13 cellular contexts compared by ENCODE assay signal in the genomic region with DNA sequence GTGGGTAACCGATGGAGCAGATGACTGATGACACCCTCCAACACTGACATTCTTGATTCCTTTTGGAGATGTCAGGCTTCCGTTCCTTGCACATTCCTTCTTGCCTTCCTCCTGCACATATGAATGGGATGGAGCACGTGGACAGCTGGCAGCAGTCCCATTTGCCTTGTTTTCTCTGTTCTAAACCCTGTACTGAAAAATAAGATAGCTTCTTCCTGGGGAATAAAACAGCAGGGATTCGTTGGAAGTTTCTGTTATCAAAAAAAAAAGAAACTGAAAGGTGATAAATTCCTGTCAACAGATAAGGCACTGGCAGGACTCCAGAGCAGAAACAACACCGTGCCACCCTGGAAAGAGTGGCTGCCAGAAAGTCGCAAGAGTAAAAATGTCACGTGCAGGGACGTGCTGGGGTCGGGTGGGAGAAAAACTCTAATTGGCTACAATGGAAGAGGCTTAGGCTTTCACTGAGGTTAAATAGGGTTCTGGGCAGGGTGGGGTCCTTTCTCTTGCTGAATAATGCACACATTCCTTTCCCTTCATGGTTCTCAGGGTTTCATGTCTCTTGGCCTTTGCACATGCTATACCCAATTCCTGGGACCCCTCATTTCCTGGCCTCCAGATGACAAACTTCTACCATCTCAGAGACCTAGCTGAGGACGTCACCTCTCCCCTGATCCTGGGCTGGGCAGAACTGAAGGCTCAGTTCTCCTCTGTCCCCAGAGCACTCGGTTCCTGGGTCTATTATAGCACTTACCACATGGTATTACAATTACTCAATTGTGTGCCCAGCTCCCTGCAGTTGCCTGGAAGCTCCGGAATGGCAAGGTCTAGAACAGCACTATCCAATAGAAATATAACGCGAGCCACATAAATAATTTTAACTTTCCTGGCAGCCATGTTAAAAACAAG. TPM values are rescaled to one million over a fixed set of nuclear protein-coding genes. Genes with fewer than 3 reads are reported as not detected.
DNase-seq lines count a peak whose midpoint lies in the region; ATAC-seq and TF ChIP-seq lines count a peak whose summit lies in the region.
"Had no signal": no experiment of that assay in that cellular context is flagged by ENCODE, and none has a peak within 500 bp of the region (broad histone marks: within the 10 kb centered on the region; RNA-seq: fewer than 3 reads in every experiment).

No MANE protein-coding gene starts in this region.

- no peak overlapping the region for H2AK5ac ChIP-seq in mesendoderm (ENCODE audit: low read length)

- H3K4me3 ChIP-seq in endodermal cell (ENCODE audit: low read length) (no peak overlapping the region), mesendoderm (ENCODE audit: low read length) (no peak overlapping the region)
- H3K4me3 ChIP-seq: sigmoid colon, upper lobe of left lung had no signal

- intact Hi-C loops in Right ventricle myocardium inferior (cut with DNase I) (loop anchor here (5.0 to 10.0 kb wide), 2 partner anchors 159 to 443 kb away; a partner anchor contains a TSS), cardiac septum (cut with DNase I) (loop anchor here (5.0 to 10.0 kb wide), 2 partner anchors 159 to 178 kb away; a partner anchor contains a TSS)

- no peak overlapping the region for H3K4me2 ChIP-seq in mesendoderm (ENCODE audit: low read length)

- no peaks in the 10 kb centered on the region for H3K36me3 ChIP-seq in endodermal cell (ENCODE audit: control insufficient read depth, insufficient read depth, low read length)
- no peaks in the 10 kb centered on the region for H3K36me3 ChIP-seq in mesendoderm (ENCODE audit: control insufficient read depth, insufficient read depth, low read length)
- H3K36me3 ChIP-seq: sigmoid colon, upper lobe of left lung had no signal

- H3K9me3 ChIP-seq in endodermal cell (ENCODE audit: control insufficient read depth, low read length), result no peaks in the 10 kb centered on the region
- H3K9me3 ChIP-seq: sigmoid colon, upper lobe of left lung had no signal

- no peak overlapping the region for H3K27ac Mint-ChIP-seq in endodermal cell

- H3K9ac ChIP-seq in endodermal cell (ENCODE audit: extremely low read depth, low read length, poor library complexity, severe bottlenecking), result no peak overlapping the region
- H3K9ac ChIP-seq in mesendoderm (ENCODE audit: low read length), result no peak overlapping the region

- H3K4me1 Mint-ChIP-seq in endodermal cell, result peaks cover 45% of the 10 kb centered on the region

- H3K9me3 Mint-ChIP-seq in endodermal cell, result no peaks in the 10 kb centered on the region

- H4K8ac ChIP-seq in mesendoderm (ENCODE audit: low read depth, low read length), result no peak overlapping the region

- H3K23ac ChIP-seq in mesendoderm (ENCODE audit: low read length), result no peak overlapping the region

- H3K27me3 ChIP-seq in endodermal cell (ENCODE audit: control insufficient read depth, insufficient read depth, low read length, poor library complexity, severe bottlenecking) (no peaks in the 10 kb centered on the region), mesendoderm (ENCODE audit: insufficient read depth, low read length, poor library complexity) (no peaks in the 10 kb centered on the region)
- H3K27me3 ChIP-seq: sigmoid colon, upper lobe of left lung had no signal

- no peak overlapping the region for H2BK120ac ChIP-seq in mesendoderm (ENCODE audit: low read depth, low read length)

- H3K36me3 Mint-ChIP-seq in endodermal cell (ENCODE audit: low read depth), result no peaks in the 10 kb centered on the region

- peaks cover 5% of the 10 kb centered on the region for H3K79me2 ChIP-seq in mesendoderm (ENCODE audit: control insufficient read depth, insufficient read depth, low read length)

- H3K18ac ChIP-seq in mesendoderm (ENCODE audit: low read length), result peak overlapping the region; percentile 45

- H3K27ac ChIP-seq in endodermal cell (ENCODE audit: low read depth, low read length), result no peak overlapping the region
- no peak overlapping the region for H3K27ac ChIP-seq in mesendoderm (ENCODE audit: low read depth, low read length)
- H3K27ac ChIP-seq: sigmoid colon, upper lobe of left lung had no signal

- DNase-seq in Right ventricle myocardium inferior (ENCODE audit: missing footprints) (no peak), cardiac septum (ENCODE audit: low spot score) (no peak), endodermal cell (peak; percentile 53), mesendoderm (peak; percentile 76), NCI-H146 treated with DMSO at 0.1 percent for 48 hours (lab: John Stamatoyannopoulos, UW; ENCODE audit: unreplicated experiment) (no peak)
- DNase-seq in activated CD4-positive, alpha-beta T cell treated with anti-CD3 and anti-CD28 coated beads, Interleukin-2, amount 50 U/mL, for 48 hours, result no peak
- DNase-seq: activated CD4-positive, alpha-beta T cell treated with anti-CD3 and anti-CD28 coated beads, Interleukin-2, amount 50 U/mL, for 1 hour; DND-41; NCI-H1436 treated with DMSO at 0.1 percent for 48 hours; sigmoid colon; upper lobe of left lung had no signal

- H3K56ac ChIP-seq in mesendoderm (ENCODE audit: low read length), result no peak overlapping the region

- H3K4ac ChIP-seq in mesendoderm (ENCODE audit: low read depth, low read length), result no peak overlapping the region

- no peak overlapping the region for H3K4me3 Mint-ChIP-seq in endodermal cell

- H2BK5ac ChIP-seq in mesendoderm (ENCODE audit: low read length), result no peak overlapping the region

- no peak overlapping the region for H2BK15ac ChIP-seq in mesendoderm (replicated peaks; ENCODE audit: low read depth)

- H3K79me1 ChIP-seq in mesendoderm (ENCODE audit: low read length), result peaks cover 2% of the 10 kb centered on the region

- H3K4me1 ChIP-seq in endodermal cell (ENCODE audit: control insufficient read depth, insufficient read depth, low read length) (peaks cover 5% of the 10 kb centered on the region), mesendoderm (ENCODE audit: control insufficient read depth, low read depth, low read length) (peaks cover 17% of the 10 kb centered on the region)

- no peak for TF ChIP-seq CTCF in endodermal cell (conservative IDR thresholded peaks at IDR 0.05)

- no peak overlapping the region for H4K5ac ChIP-seq in mesendoderm (ENCODE audit: low read length)

- no peaks in the 10 kb centered on the region for H3K27me3 Mint-ChIP-seq in endodermal cell (ENCODE audit: insufficient read depth)

- WGBS in endodermal cell (ENCODE audit: insufficient coverage in 1 of 2, insufficient read length in 1 of 2), 2 experiments, result 79 to 81% methylated on average over 12 to 14 of the region's 14 CpGs
- no CpG with 5 or more reads among the region's 14 CpGs for WGBS in mesendoderm (ENCODE audit: extremely low coverage, insufficient coverage, low lambda C conversion rate)

- ATAC-seq in Right ventricle myocardium inferior (peak; percentile 57), HG02610 (IDR thresholded peaks at IDR 0.05; ENCODE audit: unreplicated experiment) (no peak), HG03432 (IDR thresholded peaks at IDR 0.05; ENCODE audit: unreplicated experiment) (no peak)

RNA-seq across cellular contexts. Expression of a gene that starts 7.0 kb away (rescaled TPM):
- total RNA-seq in Right ventricle myocardium inferior, result 42.1 TPM
- total RNA-seq in cardiac septum, result 66.8 TPM
- 10 to 100 TPM; 14.0 to 16.8 TPM for total RNA-seq in endodermal cell
- polyA plus RNA-seq in endodermal cell (2013, experiment 1 of 2), result 29.7 TPM
- 27.3 TPM for polyA plus RNA-seq in endodermal cell (2013, experiment 2 of 2)
- 22.4 TPM for polyA plus RNA-seq in mesendoderm (2013, experiment 1 of 2)
- 22.1 TPM for polyA plus RNA-seq in mesendoderm (2013, experiment 2 of 2)

Comparison
In these comparisons a context has a peak if more than half of its experiments do, and no peak if none do; other contexts are left out.
1. DNase-seq: peak in endodermal cell (single experiment) and mesendoderm (single experiment); none in Right ventricle myocardium inferior (single experiment), cardiac septum (single experiment), activated CD4-positive, alpha-beta T cell treated with anti-CD3 and anti-CD28 coated beads, Interleukin-2, amount 50 U/mL, for 48 hours (0 of 2) and NCI-H146 treated with DMSO at 0.1 percent for 48 hours (single experiment).